16 cellular contexts compared by ENCODE assay signal in the genomic region with DNA sequence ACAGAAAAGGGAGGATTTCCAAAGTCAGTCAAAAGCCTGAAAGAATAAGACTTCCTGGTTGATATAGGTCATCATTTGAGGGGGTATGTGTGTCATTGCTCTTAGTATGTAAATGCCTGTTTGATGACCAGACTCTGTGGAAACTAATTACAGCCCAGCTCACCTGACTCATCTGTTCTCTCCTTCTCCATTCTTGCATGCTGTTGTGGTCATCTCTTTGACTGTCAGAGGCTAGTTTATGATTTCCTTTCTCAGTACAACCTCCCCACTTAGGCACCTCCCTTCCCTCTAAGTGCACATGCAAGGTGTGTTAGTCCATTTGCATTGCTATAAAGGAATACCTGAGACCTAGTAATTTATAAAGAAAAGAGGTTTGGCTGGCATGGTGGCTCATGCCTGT. TPM values are rescaled to one million over a fixed set of nuclear protein-coding genes. Genes with fewer than 3 reads are reported as not detected.
DNase-seq lines count a peak whose midpoint lies in the region; ATAC-seq, FAIRE-seq and TF ChIP-seq lines count a peak whose summit lies in the region.
"Had no signal": no experiment of that assay in that cellular context is flagged by ENCODE, and none has a peak within 500 bp of the region (broad histone marks: within the 10 kb centered on the region; RNA-seq: fewer than 3 reads in every experiment).

No MANE protein-coding gene starts in this region.

- H3K27ac ChIP-seq in kidney (ENCODE audit: low read depth in 2 of 2, low read length in 2 of 2), result no peak overlapping the region
- H3K27ac ChIP-seq: tibial artery had no signal

- DNase-seq in NOMO-1 treated with DMSO at 0.1 percent for 48 hours (lab: John Stamatoyannopoulos, UW; ENCODE audit: unreplicated experiment), result peak; percentile 14
- no peak for DNase-seq in NOMO-1 treated with dmso at 0.1 percent for 144 hours (lab: John Stamatoyannopoulos, UW; ENCODE audit: unreplicated experiment)
- peak; percentile 86 for DNase-seq in RKO (ENCODE audit: low spot score)
- DNase-seq in stimulated activated naive B cell treated with anti-CD40 and anti-IgM and Interleukin-4, amounts not matched to agents 10 μg/mL and 1 μg/mL and 100 μg/mL, for 72 hours, result no peak
- DNase-seq in kidney, result no peak
- no peak for DNase-seq in GF-D8 (lab: John Stamatoyannopoulos, UW)
- DNase-seq: activated B cell treated with CpG ODN at 0.5 μM for 24 hours; central memory CD4-positive, alpha-beta T cell; natural killer cell; NCI-H2227 treated with DMSO at 0.1 percent for 48 hours; Right ventricle myocardium superior; tibial artery had no signal

- H3K4me3 ChIP-seq in kidney (ENCODE audit: low read length in 2 of 2), result no peak overlapping the region
- H3K4me3 ChIP-seq: tibial artery had no signal

- H3K27ac Mint-ChIP-seq in stimulated activated naive B cell treated with anti-CD40 and anti-IgM and Interleukin-4, amounts not matched to agents 10 μg/mL and 1 μg/mL and 100 μg/mL, for 72 hours, result no peak overlapping the region
- H3K27ac Mint-ChIP-seq: activated B cell treated with CpG ODN at 0.5 μM for 24 hours, natural killer cell had no signal

- H3K36me3 ChIP-seq in kidney (ENCODE audit: control insufficient read depth in 1 of 2, insufficient read depth in 2 of 2, low read length in 2 of 2), result no peaks in the 10 kb centered on the region
- H3K36me3 ChIP-seq: tibial artery had no signal

- H3K9me3 Mint-ChIP-seq in stimulated activated naive B cell treated with anti-CD40 and anti-IgM and Interleukin-4, amounts not matched to agents 10 μg/mL and 1 μg/mL and 100 μg/mL, for 72 hours, result no peaks in the 10 kb centered on the region
- H3K9me3 Mint-ChIP-seq: activated B cell treated with CpG ODN at 0.5 μM for 24 hours, natural killer cell had no signal

- no peak overlapping the region for H3K4me3 Mint-ChIP-seq in stimulated activated naive B cell treated with anti-CD40 and anti-IgM and Interleukin-4, amounts not matched to agents 10 μg/mL and 1 μg/mL and 100 μg/mL, for 72 hours
- H3K4me3 Mint-ChIP-seq: activated B cell treated with CpG ODN at 0.5 μM for 24 hours, natural killer cell had no signal

- no peaks in the 10 kb centered on the region for H3K4me1 Mint-ChIP-seq in stimulated activated naive B cell treated with anti-CD40 and anti-IgM and Interleukin-4, amounts not matched to agents 10 μg/mL and 1 μg/mL and 100 μg/mL, for 72 hours
- H3K4me1 Mint-ChIP-seq: activated B cell treated with CpG ODN at 0.5 μM for 24 hours, natural killer cell had no signal

- peaks cover 34 to 35% of the 10 kb centered on the region in 2 donors for H3K27me3 Mint-ChIP-seq in stimulated activated naive B cell treated with anti-CD40 and anti-IgM and Interleukin-4, amounts not matched to agents 10 μg/mL and 1 μg/mL and 100 μg/mL, for 72 hours

- no peaks in the 10 kb centered on the region for H3K9me3 ChIP-seq in kidney (ENCODE audit: control insufficient read depth in 1 of 2, low read length in 2 of 2)
- H3K9me3 ChIP-seq: tibial artery had no signal

- H3K9ac ChIP-seq in kidney (ENCODE audit: low read length in 2 of 2), result no peak overlapping the region

- peaks cover 3 to 7% of the 10 kb centered on the region in 2 donors for H3K4me1 ChIP-seq in kidney (ENCODE audit: control insufficient read depth in 1 of 2, insufficient read depth in 1 of 2, low read depth in 1 of 2, low read length in 2 of 2)
- H3K4me1 ChIP-seq: tibial artery had no signal

- H3K36me3 Mint-ChIP-seq in stimulated activated naive B cell treated with anti-CD40 and anti-IgM and Interleukin-4, amounts not matched to agents 10 μg/mL and 1 μg/mL and 100 μg/mL, for 72 hours, result no peaks in the 10 kb centered on the region
- H3K36me3 Mint-ChIP-seq: natural killer cell had no signal

- no peak for TF ChIP-seq CTCF in kidney (IDR thresholded peaks at IDR 0.05; ENCODE audit: borderline replicate concordance, extremely low read depth, insufficient read depth)

- peak; percentile 52 for ATAC-seq in esophagus mucosa
- peak; percentile 66 to 80 for ATAC-seq in stimulated activated naive B cell treated with anti-CD40 and anti-IgM and Interleukin-4, amounts not matched to agents 10 μg/mL and 1 μg/mL and 100 μg/mL, for 72 hours (replicated peaks)
- ATAC-seq in GM19351 (IDR thresholded peaks at IDR 0.05; ENCODE audit: unreplicated experiment), result no peak
- ATAC-seq: natural killer cell had no signal

- intact Hi-C loops in kidney (cut with DNase I), result no loop called here

- FAIRE-seq in kidney (lab: Jason Lieb, UNC), result no peak
- FAIRE-seq: A204.1, endothelial cell of umbilical vein had no signal

RNA-seq across cellular contexts. Expression of gene C1orf116, which starts 2.4 kb away (rescaled TPM):
- total RNA-seq in esophagus mucosa (62.2 TPM), kidney (19.6 TPM)
- polyA plus RNA-seq in kidney (ENCODE audit: insufficient read depth, low read depth, low replicate concordance), result 11.9 TPM
- polyA plus RNA-seq: endothelial cell of umbilical vein had no signal

RNA-seq across cellular contexts. Expression of gene YOD1, which starts 16.0 kb away (rescaled TPM):
- 14.4 TPM for total RNA-seq in esophagus mucosa
- total RNA-seq in kidney, result 6.2 TPM
- 2.7 TPM for polyA plus RNA-seq in kidney (ENCODE audit: insufficient read depth, low read depth, low replicate concordance)

RNA-seq across cellular contexts. Expression of gene PFKFB2, which starts 18.1 kb away (rescaled TPM):
- total RNA-seq in esophagus mucosa, result 20.3 TPM
- 20.6 TPM for total RNA-seq in kidney
- 21.7 TPM for polyA plus RNA-seq in kidney (ENCODE audit: insufficient read depth, low read depth, low replicate concordance)

RNA-seq across cellular contexts. Expression of gene C4BPB, which starts 53.7 kb away (rescaled TPM):
- total RNA-seq in esophagus mucosa (not detected), kidney (1.3 TPM)
- 0.49 TPM for polyA plus RNA-seq in kidney (ENCODE audit: insufficient read depth, low read depth, low replicate concordance)
- total RNA-seq: endothelial cell of umbilical vein, natural killer cell had no signal
- polyA plus RNA-seq: endothelial cell of umbilical vein had no signal

Comparison
In these comparisons a context has a peak if more than half of its experiments do, and no peak if none do; other contexts are left out.
1. DNase-seq: peak in NOMO-1 treated with DMSO at 0.1 percent for 48 hours (single experiment) and RKO (single experiment); none in NOMO-1 treated with dmso at 0.1 percent for 144 hours (single experiment), stimulated activated naive B cell treated with anti-CD40 and anti-IgM and Interleukin-4, amounts not matched to agents 10 μg/mL and 1 μg/mL and 100 μg/mL, for 72 hours (single experiment), kidney (single experiment) and GF-D8 (single experiment).